ENCODE assay signal across 1 cellular context in the genomic region with DNA sequence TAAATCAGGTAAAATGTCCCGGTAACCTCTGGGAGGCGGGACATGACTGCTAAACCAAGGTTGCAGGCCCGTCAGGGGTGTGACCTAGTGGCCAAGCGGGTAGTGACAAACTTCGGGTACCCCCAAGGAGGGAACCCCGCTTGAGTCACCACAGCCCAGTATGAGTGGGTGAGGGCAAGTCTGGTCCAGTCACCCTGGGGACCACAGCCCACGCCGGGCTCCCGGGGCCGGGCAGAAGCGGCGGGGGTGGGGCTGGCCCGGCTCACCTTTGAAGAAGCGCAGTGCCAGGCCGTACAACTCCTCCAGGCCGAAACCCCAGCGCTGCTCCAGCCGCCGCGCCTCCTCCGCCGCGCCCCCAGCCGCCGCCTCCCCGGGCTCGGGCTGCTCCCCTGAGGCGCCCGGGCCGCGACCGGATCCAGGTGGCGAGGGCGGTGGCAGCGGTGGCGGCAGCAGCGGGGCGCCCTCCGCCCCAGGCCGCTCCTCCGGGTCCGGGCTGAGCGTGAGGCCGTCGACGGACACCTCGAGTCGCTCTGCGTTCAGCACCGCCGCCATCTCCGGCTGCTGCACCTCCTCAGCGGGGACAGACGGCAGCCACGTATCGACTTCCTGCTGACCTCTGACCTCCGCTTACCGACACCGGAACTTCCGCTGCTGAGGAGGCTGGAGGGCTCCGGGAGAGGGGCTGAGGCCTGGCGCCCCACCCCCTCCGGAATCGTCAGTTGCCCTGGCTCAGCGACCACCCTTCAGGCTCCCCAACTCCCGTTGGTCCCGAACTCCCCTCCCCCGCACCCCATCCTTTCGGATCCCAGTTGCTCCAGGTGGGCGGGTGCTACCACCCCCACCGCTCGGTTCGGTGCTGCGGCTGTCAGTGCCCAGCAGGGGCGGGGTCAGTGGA.
A peak's percentile ranks its signal among the peaks of the same experiment; 100 is the strongest.
TF ChIP-seq lines count a peak whose summit lies in the region.

A gene (minus strand): TSS at position 618 of the 895 bp plus-strand sequence. CDS start 66 bp downstream, at position 552.

TF ChIP-seq in HEK293, 187 proteins besides CTCF, POLR2A, EP300 and RAD21 (continued from another document and continues in another):
- TF ChIP-seq TCF7L2 (IDR thresholded peaks at IDR 0.05; ENCODE audit: borderline replicate concordance, low read depth, low read length), result no peak; the same call in 1 of the 2 replicates
- no peak for TF ChIP-seq ZNF530 (tag by site-specific recombination; IDR thresholded peaks at IDR 0.05; ENCODE audit: low read depth)
- TF ChIP-seq ZNF677 (tag by site-specific recombination; IDR thresholded peaks at IDR 0.05), result peak; percentile 54; the same call in 1 of the 2 replicates
- TF ChIP-seq ZNF521 (tag by site-specific recombination; IDR thresholded peaks at IDR 0.05), result no peak
- TF ChIP-seq ZNF501 (tag by site-specific recombination; IDR thresholded peaks at IDR 0.05), result peak; percentile 90
- TF ChIP-seq ZNF140 (tag by site-specific recombination; IDR thresholded peaks at IDR 0.05), result no peak
- peak; percentile 95 for TF ChIP-seq KLF10 (tag by site-specific recombination; IDR thresholded peaks at IDR 0.05)
- TF ChIP-seq, protein P1, sequence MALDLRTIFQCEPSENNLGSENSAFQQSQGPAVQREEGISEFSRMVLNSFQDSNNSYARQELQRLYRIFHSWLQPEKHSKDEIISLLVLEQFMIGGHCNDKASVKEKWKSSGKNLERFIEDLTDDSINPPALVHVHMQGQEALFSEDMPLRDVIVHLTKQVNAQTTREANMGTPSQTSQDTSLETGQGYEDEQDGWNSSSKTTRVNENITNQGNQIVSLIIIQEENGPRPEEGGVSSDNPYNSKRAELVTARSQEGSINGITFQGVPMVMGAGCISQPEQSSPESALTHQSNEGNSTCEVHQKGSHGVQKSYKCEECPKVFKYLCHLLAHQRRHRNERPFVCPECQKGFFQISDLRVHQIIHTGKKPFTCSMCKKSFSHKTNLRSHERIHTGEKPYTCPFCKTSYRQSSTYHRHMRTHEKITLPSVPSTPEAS (tag by site-specific recombination; IDR thresholded peaks at IDR 0.05), result peak; percentile 24; the same call in 1 of the 2 replicates
- peak; percentile 96 for TF ChIP-seq SP7 (tag by site-specific recombination; IDR thresholded peaks at IDR 0.05)
- TF ChIP-seq, protein P2, sequence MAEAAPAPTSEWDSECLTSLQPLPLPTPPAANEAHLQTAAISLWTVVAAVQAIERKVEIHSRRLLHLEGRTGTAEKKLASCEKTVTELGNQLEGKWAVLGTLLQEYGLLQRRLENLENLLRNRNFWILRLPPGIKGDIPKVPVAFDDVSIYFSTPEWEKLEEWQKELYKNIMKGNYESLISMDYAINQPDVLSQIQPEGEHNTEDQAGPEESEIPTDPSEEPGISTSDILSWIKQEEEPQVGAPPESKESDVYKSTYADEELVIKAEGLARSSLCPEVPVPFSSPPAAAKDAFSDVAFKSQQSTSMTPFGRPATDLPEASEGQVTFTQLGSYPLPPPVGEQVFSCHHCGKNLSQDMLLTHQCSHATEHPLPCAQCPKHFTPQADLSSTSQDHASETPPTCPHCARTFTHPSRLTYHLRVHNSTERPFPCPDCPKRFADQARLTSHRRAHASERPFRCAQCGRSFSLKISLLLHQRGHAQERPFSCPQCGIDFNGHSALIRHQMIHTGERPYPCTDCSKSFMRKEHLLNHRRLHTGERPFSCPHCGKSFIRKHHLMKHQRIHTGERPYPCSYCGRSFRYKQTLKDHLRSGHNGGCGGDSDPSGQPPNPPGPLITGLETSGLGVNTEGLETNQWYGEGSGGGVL (tag by site-specific recombination; IDR thresholded peaks at IDR 0.05), result peak; percentile 76
- no peak for TF ChIP-seq SALL2 (tag by site-specific recombination; IDR thresholded peaks at IDR 0.05; ENCODE audit: borderline replicate concordance)
- TF ChIP-seq, protein P3, sequence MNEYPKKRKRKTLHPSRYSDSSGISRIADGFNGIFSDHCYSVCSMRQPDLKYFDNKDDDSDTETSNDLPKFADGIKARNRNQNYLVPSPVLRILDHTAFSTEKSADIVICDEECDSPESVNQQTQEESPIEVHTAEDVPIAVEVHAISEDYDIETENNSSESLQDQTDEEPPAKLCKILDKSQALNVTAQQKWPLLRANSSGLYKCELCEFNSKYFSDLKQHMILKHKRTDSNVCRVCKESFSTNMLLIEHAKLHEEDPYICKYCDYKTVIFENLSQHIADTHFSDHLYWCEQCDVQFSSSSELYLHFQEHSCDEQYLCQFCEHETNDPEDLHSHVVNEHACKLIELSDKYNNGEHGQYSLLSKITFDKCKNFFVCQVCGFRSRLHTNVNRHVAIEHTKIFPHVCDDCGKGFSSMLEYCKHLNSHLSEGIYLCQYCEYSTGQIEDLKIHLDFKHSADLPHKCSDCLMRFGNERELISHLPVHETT (tag by site-specific recombination; IDR thresholded peaks at IDR 0.05), result peak; percentile 90
- 0 out of 2 replicates have a peak, but pooled peaks have one; percentile 34 for TF ChIP-seq ZNF239 (tag by site-specific recombination; IDR thresholded peaks at IDR 0.05)
- TF ChIP-seq, protein P4, sequence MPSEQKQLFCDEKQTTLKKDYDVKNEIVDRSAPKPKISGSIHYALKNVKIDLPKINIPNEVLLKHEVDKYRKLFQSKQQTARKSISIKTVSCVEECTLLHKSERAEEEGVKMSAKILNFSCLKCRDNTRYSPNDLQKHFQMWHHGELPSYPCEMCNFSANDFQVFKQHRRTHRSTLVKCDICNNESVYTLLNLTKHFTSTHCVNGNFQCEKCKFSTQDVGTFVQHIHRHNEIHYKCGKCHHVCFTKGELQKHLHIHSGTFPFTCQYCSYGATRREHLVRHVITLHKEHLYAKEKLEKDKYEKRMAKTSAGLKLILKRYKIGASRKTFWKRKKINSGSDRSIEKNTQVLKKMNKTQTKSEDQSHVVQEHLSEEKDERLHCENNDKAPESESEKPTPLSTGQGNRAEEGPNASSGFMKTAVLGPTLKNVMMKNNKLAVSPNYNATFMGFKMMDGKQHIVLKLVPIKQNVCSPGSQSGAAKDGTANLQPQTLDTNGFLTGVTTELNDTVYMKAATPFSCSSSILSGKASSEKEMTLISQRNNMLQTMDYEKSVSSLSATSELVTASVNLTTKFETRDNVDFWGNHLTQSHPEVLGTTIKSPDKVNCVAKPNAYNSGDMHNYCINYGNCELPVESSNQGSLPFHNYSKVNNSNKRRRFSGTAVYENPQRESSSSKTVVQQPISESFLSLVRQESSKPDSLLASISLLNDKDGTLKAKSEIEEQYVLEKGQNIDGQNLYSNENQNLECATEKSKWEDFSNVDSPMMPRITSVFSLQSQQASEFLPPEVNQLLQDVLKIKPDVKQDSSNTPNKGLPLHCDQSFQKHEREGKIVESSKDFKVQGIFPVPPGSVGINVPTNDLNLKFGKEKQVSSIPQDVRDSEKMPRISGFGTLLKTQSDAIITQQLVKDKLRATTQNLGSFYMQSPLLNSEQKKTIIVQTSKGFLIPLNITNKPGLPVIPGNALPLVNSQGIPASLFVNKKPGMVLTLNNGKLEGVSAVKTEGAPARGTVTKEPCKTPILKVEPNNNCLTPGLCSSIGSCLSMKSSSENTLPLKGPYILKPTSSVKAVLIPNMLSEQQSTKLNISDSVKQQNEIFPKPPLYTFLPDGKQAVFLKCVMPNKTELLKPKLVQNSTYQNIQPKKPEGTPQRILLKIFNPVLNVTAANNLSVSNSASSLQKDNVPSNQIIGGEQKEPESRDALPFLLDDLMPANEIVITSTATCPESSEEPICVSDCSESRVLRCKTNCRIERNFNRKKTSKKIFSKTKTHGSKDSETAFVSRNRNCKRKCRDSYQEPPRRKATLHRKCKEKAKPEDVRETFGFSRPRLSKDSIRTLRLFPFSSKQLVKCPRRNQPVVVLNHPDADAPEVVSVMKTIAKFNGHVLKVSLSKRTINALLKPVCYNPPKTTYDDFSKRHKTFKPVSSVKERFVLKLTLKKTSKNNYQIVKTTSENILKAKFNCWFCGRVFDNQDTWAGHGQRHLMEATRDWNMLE (tag by site-specific recombination; conservative IDR thresholded peaks at IDR 0.05; ENCODE audit: low read depth), result peak; percentile 99
- peak; percentile 91 for TF ChIP-seq YY2 (tag by site-specific recombination; IDR thresholded peaks at IDR 0.05)
- TF ChIP-seq, protein P5, sequence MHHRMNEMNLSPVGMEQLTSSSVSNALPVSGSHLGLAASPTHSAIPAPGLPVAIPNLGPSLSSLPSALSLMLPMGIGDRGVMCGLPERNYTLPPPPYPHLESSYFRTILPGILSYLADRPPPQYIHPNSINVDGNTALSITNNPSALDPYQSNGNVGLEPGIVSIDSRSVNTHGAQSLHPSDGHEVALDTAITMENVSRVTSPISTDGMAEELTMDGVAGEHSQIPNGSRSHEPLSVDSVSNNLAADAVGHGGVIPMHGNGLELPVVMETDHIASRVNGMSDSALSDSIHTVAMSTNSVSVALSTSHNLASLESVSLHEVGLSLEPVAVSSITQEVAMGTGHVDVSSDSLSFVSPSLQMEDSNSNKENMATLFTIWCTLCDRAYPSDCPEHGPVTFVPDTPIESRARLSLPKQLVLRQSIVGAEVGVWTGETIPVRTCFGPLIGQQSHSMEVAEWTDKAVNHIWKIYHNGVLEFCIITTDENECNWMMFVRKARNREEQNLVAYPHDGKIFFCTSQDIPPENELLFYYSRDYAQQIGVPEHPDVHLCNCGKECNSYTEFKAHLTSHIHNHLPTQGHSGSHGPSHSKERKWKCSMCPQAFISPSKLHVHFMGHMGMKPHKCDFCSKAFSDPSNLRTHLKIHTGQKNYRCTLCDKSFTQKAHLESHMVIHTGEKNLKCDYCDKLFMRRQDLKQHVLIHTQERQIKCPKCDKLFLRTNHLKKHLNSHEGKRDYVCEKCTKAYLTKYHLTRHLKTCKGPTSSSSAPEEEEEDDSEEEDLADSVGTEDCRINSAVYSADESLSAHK (tag by site-specific recombination; IDR thresholded peaks at IDR 0.05), result no peak
- TF ChIP-seq ZSCAN16 (tag by site-specific recombination; IDR thresholded peaks at IDR 0.05), result peak; percentile 74; the same call in 1 of the 2 replicates
- TF ChIP-seq ZSCAN30 (tag by site-specific recombination; IDR thresholded peaks at IDR 0.05), result peak; percentile 77; the same call in 1 of the 2 replicates
- TF ChIP-seq ZNF670 (tag by site-specific recombination; IDR thresholded peaks at IDR 0.05; ENCODE audit: low read depth), result no peak
- no peak for TF ChIP-seq ZNF175 (tag by site-specific recombination; IDR thresholded peaks at IDR 0.05)
- TF ChIP-seq, protein P6, sequence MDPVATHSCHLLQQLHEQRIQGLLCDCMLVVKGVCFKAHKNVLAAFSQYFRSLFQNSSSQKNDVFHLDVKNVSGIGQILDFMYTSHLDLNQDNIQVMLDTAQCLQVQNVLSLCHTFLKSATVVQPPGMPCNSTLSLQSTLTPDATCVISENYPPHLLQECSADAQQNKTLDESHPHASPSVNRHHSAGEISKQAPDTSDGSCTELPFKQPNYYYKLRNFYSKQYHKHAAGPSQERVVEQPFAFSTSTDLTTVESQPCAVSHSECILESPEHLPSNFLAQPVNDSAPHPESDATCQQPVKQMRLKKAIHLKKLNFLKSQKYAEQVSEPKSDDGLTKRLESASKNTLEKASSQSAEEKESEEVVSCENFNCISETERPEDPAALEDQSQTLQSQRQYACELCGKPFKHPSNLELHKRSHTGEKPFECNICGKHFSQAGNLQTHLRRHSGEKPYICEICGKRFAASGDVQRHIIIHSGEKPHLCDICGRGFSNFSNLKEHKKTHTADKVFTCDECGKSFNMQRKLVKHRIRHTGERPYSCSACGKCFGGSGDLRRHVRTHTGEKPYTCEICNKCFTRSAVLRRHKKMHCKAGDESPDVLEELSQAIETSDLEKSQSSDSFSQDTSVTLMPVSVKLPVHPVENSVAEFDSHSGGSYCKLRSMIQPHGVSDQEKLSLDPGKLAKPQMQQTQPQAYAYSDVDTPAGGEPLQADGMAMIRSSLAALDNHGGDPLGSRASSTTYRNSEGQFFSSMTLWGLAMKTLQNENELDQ (tag by site-specific recombination; IDR thresholded peaks at IDR 0.05; ENCODE audit: low read depth), result no peak
- TF ChIP-seq, protein P7, sequence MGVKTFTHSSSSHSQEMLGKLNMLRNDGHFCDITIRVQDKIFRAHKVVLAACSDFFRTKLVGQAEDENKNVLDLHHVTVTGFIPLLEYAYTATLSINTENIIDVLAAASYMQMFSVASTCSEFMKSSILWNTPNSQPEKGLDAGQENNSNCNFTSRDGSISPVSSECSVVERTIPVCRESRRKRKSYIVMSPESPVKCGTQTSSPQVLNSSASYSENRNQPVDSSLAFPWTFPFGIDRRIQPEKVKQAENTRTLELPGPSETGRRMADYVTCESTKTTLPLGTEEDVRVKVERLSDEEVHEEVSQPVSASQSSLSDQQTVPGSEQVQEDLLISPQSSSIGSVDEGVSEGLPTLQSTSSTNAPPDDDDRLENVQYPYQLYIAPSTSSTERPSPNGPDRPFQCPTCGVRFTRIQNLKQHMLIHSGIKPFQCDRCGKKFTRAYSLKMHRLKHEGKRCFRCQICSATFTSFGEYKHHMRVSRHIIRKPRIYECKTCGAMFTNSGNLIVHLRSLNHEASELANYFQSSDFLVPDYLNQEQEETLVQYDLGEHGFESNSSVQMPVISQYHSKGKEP (tag by site-specific recombination; IDR thresholded peaks at IDR 0.05), result peak; percentile 35; the same call in 1 of the 2 replicates
- peak; percentile 79 for TF ChIP-seq ZBTB20 (tag by site-specific recombination; IDR thresholded peaks at IDR 0.05)
- no peak for TF ChIP-seq ZNF433 (tag by site-specific recombination; IDR thresholded peaks at IDR 0.05; ENCODE audit: low read depth)
- no peak for TF ChIP-seq ZNF558 (tag by site-specific recombination; IDR thresholded peaks at IDR 0.05)
- TF ChIP-seq ZNF404 (tag by site-specific recombination; IDR thresholded peaks at IDR 0.05), result no peak
- peak; percentile 99 for TF ChIP-seq ZXDB (tag by site-specific recombination; IDR thresholded peaks at IDR 0.05)
- TF ChIP-seq, protein P8, sequence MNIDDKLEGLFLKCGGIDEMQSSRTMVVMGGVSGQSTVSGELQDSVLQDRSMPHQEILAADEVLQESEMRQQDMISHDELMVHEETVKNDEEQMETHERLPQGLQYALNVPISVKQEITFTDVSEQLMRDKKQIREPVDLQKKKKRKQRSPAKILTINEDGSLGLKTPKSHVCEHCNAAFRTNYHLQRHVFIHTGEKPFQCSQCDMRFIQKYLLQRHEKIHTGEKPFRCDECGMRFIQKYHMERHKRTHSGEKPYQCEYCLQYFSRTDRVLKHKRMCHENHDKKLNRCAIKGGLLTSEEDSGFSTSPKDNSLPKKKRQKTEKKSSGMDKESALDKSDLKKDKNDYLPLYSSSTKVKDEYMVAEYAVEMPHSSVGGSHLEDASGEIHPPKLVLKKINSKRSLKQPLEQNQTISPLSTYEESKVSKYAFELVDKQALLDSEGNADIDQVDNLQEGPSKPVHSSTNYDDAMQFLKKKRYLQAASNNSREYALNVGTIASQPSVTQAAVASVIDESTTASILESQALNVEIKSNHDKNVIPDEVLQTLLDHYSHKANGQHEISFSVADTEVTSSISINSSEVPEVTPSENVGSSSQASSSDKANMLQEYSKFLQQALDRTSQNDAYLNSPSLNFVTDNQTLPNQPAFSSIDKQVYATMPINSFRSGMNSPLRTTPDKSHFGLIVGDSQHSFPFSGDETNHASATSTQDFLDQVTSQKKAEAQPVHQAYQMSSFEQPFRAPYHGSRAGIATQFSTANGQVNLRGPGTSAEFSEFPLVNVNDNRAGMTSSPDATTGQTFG (tag by site-specific recombination; IDR thresholded peaks at IDR 0.05; ENCODE audit: borderline replicate concordance), result no peak
- TF ChIP-seq ZBTB1 (tag by site-specific recombination; IDR thresholded peaks at IDR 0.05), result no peak; the same call in 1 of the 2 replicates
- TF ChIP-seq GFI1B (tag by site-specific recombination; IDR thresholded peaks at IDR 0.05), result peak; percentile 6; the same call in 1 of the 2 replicates
- TF ChIP-seq ZNF133 (tag by site-specific recombination; IDR thresholded peaks at IDR 0.05), result no peak
- peak; percentile 97; the same call in 1 of the 2 replicates for TF ChIP-seq KLF7 (tag by site-specific recombination; IDR thresholded peaks at IDR 0.05; ENCODE audit: borderline replicate concordance)
- TF ChIP-seq ZNF426 (tag by site-specific recombination; IDR thresholded peaks at IDR 0.05), result no peak
- TF ChIP-seq ZNF221 (tag by site-specific recombination; IDR thresholded peaks at IDR 0.05; ENCODE audit: borderline replicate concordance), result no peak
- no peak for TF ChIP-seq ZNF48 (tag by site-specific recombination; IDR thresholded peaks at IDR 0.05)
- peak; percentile 43; the same call in 1 of the 2 replicates for TF ChIP-seq ZNF596 (tag by site-specific recombination; IDR thresholded peaks at IDR 0.05)
